Comparison of ENCODE assay signal across 24 cellular contexts in the genomic region with DNA sequence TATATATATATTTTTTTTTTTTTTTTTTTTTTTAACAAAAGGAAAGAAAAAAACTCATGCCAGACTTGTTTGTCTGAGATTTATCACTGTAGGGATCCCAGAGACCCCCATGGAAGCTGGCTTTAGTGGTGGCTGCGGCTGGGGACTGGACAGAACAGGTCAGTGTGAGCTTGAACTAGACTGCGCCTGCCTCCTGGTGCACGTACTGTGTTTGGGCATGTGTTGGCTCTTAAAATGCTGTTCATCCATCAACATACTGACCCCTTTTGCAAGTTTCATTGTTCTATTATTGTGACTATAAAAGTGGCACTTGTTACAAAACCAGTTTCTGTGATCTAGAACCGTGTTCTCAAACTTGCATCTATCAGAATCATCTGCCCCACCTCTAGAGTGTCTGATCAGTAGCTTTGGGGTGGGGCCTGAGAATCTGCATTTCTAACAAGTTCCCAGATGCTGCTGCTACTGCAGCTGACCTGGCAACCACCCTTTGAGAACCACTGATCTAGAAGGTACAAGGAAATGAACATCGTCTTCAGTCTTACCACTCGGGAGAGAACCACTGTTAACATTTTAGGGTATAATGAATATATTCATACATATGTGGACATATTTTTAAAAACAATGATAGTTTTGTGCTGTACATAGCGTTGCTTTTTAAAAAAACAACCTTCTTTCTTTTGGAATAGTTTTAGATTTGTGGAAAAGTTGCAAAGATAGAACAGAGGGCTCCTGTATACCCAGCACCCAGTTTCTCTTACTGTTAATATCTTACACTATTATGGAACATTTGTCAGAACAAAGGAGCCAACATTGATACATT.
"Had no signal": no experiment of that assay in that cellular context is flagged by ENCODE, and none has a peak within 500 bp of the region (broad histone marks: within the 10 kb centered on the region; RNA-seq: fewer than 3 reads in every experiment).

No MANE protein-coding gene starts in this region.

- H3K27ac Mint-ChIP-seq: activated CD8-positive, alpha-beta memory T cell treated with anti-CD3 and anti-CD28 coated beads, Interleukin-2, amount 10 ng/mL, durations not matched to agents 7 days and 5 days; activated naive CD4-positive, alpha-beta T cell treated with anti-CD3 and anti-CD28 coated beads, Interleukin-2, amount 50 U/mL, for 24 hours; activated T-cell treated with anti-CD3 and anti-CD28 coated beads, Interleukin-2, amount 50 U/mL, for 24 hours; activated T-helper 1 cell treated with anti-CD3 and anti-CD28 coated beads, Interleukin-12 subunit alpha, Interleukin-12 subunit beta, Interleukin-2, Interleukin-4 antibody, amounts not matched to agents 30 ng/mL and 10 ng/mL and 1 ng/mL, durations not matched to agents 14 hours and 24 hours and 36 hours; T-helper 1 cell treated with Interleukin-12 subunit alpha and Interleukin-12 subunit beta and Interleukin-4 antibody, amounts not matched to agents 30 μg/mL and 1 μg/mL, for 36 hours had no signal

- H3K9me3 ChIP-seq: MG63, Peyer's patch, SJSA1 had no signal

- H3K27ac ChIP-seq: brain microvascular endothelial cell, Peyer's patch, RWPE1, SJSA1 had no signal

- H3K4me3 Mint-ChIP-seq: activated CD8-positive, alpha-beta memory T cell treated with anti-CD3 and anti-CD28 coated beads, Interleukin-2, amount 10 ng/mL, durations not matched to agents 7 days and 5 days; activated naive CD4-positive, alpha-beta T cell treated with anti-CD3 and anti-CD28 coated beads, Interleukin-2, amount 50 U/mL, for 24 hours; activated T-cell treated with anti-CD3 and anti-CD28 coated beads, Interleukin-2, amount 50 U/mL, for 24 hours; activated T-helper 1 cell treated with anti-CD3 and anti-CD28 coated beads, Interleukin-12 subunit alpha, Interleukin-12 subunit beta, Interleukin-2, Interleukin-4 antibody, amounts not matched to agents 30 ng/mL and 10 ng/mL and 1 ng/mL, durations not matched to agents 14 hours and 24 hours and 36 hours; T-helper 1 cell treated with Interleukin-12 subunit alpha and Interleukin-12 subunit beta and Interleukin-4 antibody, amounts not matched to agents 30 μg/mL and 1 μg/mL, for 36 hours had no signal

- H3K4me1 ChIP-seq: SJSA1 had no signal

- DNase-seq: activated CD4-positive, alpha-beta T cell treated with anti-CD3 and anti-CD28 coated beads for 48 hours; activated CD4-positive, alpha-beta T cell treated with anti-CD3 and anti-CD28 coated beads, Interleukin-2, amount 50 U/mL, for 48 hours; activated CD4-positive, CD25-positive, alpha-beta regulatory T cell treated with anti-CD3 and anti-CD28 coated beads, Interleukin-2, amount 50 U/mL, for 72 hours; activated CD8-positive, alpha-beta memory T cell treated with anti-CD3 and anti-CD28 coated beads, Interleukin-2, amount 10 ng/mL, durations not matched to agents 7 days and 5 days; activated effector memory CD4-positive, alpha-beta T cell treated with Interleukin-2 at 50 U/mL for 16 hours; activated naive CD4-positive, alpha-beta T cell; activated T-cell treated with anti-CD3 and anti-CD28 coated beads, Interleukin-2, amount 50 U/mL, for 24 hours; amniotic stem cell; brain microvascular endothelial cell; MG63; MV-4-11; NCI-H1092 treated with DMSO at 0.1 percent for 48 hours; NCI-H1417 treated with DMSO at 0.1 percent for 48 hours; NCI-H187; NCI-H2081; NCI-H446; NCI-H524; Peyer's patch; SHP77 had no signal

- H3K36me3 Mint-ChIP-seq: activated CD8-positive, alpha-beta memory T cell treated with anti-CD3 and anti-CD28 coated beads, Interleukin-2, amount 10 ng/mL, durations not matched to agents 7 days and 5 days had no signal

- H3K4me3 ChIP-seq: MG63, Peyer's patch, SJSA1 had no signal

- H3K36me3 ChIP-seq: brain microvascular endothelial cell, MG63, Peyer's patch, SJSA1 had no signal

- H3K9me3 Mint-ChIP-seq: activated naive CD4-positive, alpha-beta T cell treated with anti-CD3 and anti-CD28 coated beads, Interleukin-2, amount 50 U/mL, for 24 hours; activated T-cell treated with anti-CD3 and anti-CD28 coated beads, Interleukin-2, amount 50 U/mL, for 24 hours; activated T-helper 1 cell treated with anti-CD3 and anti-CD28 coated beads, Interleukin-12 subunit alpha, Interleukin-12 subunit beta, Interleukin-2, Interleukin-4 antibody, amounts not matched to agents 30 ng/mL and 10 ng/mL and 1 ng/mL, durations not matched to agents 14 hours and 24 hours and 36 hours; T-helper 1 cell treated with Interleukin-12 subunit alpha and Interleukin-12 subunit beta and Interleukin-4 antibody, amounts not matched to agents 30 μg/mL and 1 μg/mL, for 36 hours had no signal

- ATAC-seq: activated CD8-positive, alpha-beta memory T cell treated with anti-CD3 and anti-CD28 coated beads, Interleukin-2, amount 10 ng/mL, durations not matched to agents 7 days and 5 days had no signal

- H3K27me3 ChIP-seq: brain microvascular endothelial cell, MG63, Peyer's patch, SJSA1 had no signal

- H3K4me1 Mint-ChIP-seq: activated CD8-positive, alpha-beta memory T cell treated with anti-CD3 and anti-CD28 coated beads, Interleukin-2, amount 10 ng/mL, durations not matched to agents 7 days and 5 days; activated naive CD4-positive, alpha-beta T cell treated with anti-CD3 and anti-CD28 coated beads, Interleukin-2, amount 50 U/mL, for 24 hours had no signal
